8 cellular contexts compared by ENCODE assay signal in the genomic region with DNA sequence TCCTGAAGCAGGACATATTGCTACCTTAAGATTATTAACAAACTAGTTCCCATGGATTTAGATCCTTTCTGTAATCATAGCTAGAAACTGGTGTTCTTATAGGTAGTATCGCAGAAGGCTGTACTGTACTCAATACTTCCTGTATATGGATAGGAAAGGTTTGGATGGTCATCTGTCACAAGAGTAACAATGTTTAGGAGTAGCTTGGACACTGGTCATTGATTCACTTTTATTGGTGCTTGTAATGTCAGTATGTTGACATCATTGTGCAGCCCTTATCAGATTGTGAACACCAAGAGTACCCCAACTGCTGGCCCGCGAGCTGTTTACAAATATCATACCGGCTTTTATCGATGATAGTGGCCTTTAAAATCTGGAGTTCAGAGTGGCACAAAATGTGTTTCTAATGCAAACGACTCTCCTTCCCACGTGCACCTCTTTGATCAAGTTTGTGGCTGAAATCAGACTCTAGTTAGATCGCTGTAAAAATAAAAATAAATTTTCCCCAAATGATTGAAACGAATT. TPM values are rescaled to one million over a fixed set of nuclear protein-coding genes. Genes with fewer than 3 reads are reported as not detected.
DNase-seq lines count a peak whose midpoint lies in the region; ATAC-seq and TF ChIP-seq lines count a peak whose summit lies in the region.

No MANE protein-coding gene starts in this region.

- intact Hi-C loops in MCF 10A (cut with micrococcal nuclease), result no loop called here
- intact Hi-C loops in mucosa of descending colon (cut with DNase I, micrococcal nuclease), result no loop called here

- H3K4me3 ChIP-seq in HUES6 (ENCODE audit: low read depth, low read length), result peak overlapping the region; percentile 96
- peak overlapping the region; percentile 92 for H3K4me3 ChIP-seq in mucosa of descending colon

- H3K9me3 Mint-ChIP-seq in MCF 10A (ENCODE audit: unreplicated experiment), result no peaks in the 10 kb centered on the region

- CTCF ChIA-PET in MCF 10A (lab: Yijun Ruan, JAX), result interaction anchor here (0.7 to 1.4 kb wide), 2 partner anchors 69 to 445 kb away, joined by 3 to 4 read pairs; no protein-coding TSS in a partner anchor

- POLR2A ChIA-PET in MCF 10A (lab: Yijun Ruan, JAX), result interaction anchor here (0.5 to 1.4 kb wide), 4 partner anchors 16 to 998 kb away, joined by 3 to 6 read pairs (median 4); partner anchors contain the start of genes RNF6 and RPL21

- TF ChIP-seq CTCF in 22Rv1 (IDR thresholded peaks at IDR 0.05), result no peak
- no peak for TF ChIP-seq CTCF in MCF 10A (IDR thresholded peaks at IDR 0.05; ENCODE audit: unreplicated experiment)
- no peak for TF ChIP-seq CTCF in mucosa of descending colon (IDR thresholded peaks at IDR 0.05)

- no peaks in the 10 kb centered on the region for H3K27me3 Mint-ChIP-seq in MCF 10A (ENCODE audit: insufficient read depth, unreplicated experiment)

- DNase-seq in MCF 10A (ENCODE audit: unreplicated experiment) (peak; percentile 1), mucosa of descending colon (no peak), NCI-H510A treated with DMSO at 0.1 percent for 48 hours (lab: John Stamatoyannopoulos, UW) (no peak)
- no peak for DNase-seq in stimulated activated naive CD4-positive, alpha-beta T cell treated with Interleukin-2 at 50 U/mL for 16 hours (lab: John Stamatoyannopoulos, UW)

- peaks cover 18% of the 10 kb centered on the region for H3K4me1 Mint-ChIP-seq in MCF 10A (ENCODE audit: insufficient read depth, unreplicated experiment)

- H3K36me3 ChIP-seq in HUES6 (ENCODE audit: control insufficient read depth, insufficient read depth, low read length), result no peaks in the 10 kb centered on the region
- no peaks in the 10 kb centered on the region for H3K36me3 ChIP-seq in mucosa of descending colon (ENCODE audit: low read depth)

- H3K36me3 Mint-ChIP-seq in MCF 10A (ENCODE audit: insufficient read depth, unreplicated experiment), result no peaks in the 10 kb centered on the region

- H3K27ac ChIP-seq in 22Rv1 (peak overlapping the region; percentile 88), HUES6 (ENCODE audit: low read depth, low read length) (peak overlapping the region; percentile 99)

- ATAC-seq in mucosa of descending colon (no peak), HG02798 (IDR thresholded peaks at IDR 0.05; ENCODE audit: poor library complexity, unreplicated experiment) (no peak), GM21423 (IDR thresholded peaks at IDR 0.05; ENCODE audit: unreplicated experiment) (no peak)

- H3K27me3 ChIP-seq in HUES6 (ENCODE audit: control insufficient read depth, insufficient read depth, low read length), result 0 out of 2 replicates have a peak, but pooled peaks cover 8% of the 10 kb centered on the region

- peaks cover 6% of the 10 kb centered on the region for H3K4me1 ChIP-seq in HUES6 (ENCODE audit: control insufficient read depth, insufficient read depth, low read length)
- peaks cover 17% of the 10 kb centered on the region for H3K4me1 ChIP-seq in mucosa of descending colon (ENCODE audit: low read depth)

- no TSS peak for BruUV-seq in MCF 10A (replicated peaks; lab: Mats Ljungman, UMichigan)

- H3K27ac Mint-ChIP-seq in MCF 10A (ENCODE audit: low read depth, unreplicated experiment), result peak overlapping the region; percentile 67

- peak overlapping the region; percentile 98 for H3K9ac ChIP-seq in HUES6 (ENCODE audit: low read length)

- H3K4me3 Mint-ChIP-seq in MCF 10A (ENCODE audit: unreplicated experiment), result peak overlapping the region; percentile 80

- H3K9me3 ChIP-seq in HUES6 (ENCODE audit: control insufficient read depth, insufficient read depth, low read depth, low read length) (no peaks in the 10 kb centered on the region), mucosa of descending colon (no peaks in the 10 kb centered on the region)

RNA-seq across cellular contexts. Expression of gene CDK8, which starts 0.6 kb away (rescaled TPM):
- total RNA-seq in MCF 10A (2022) (20.6 and 22.2 TPM in 2 replicates), mucosa of descending colon (10 to 100 TPM; 20.4 to 45.1 (median 20.4) TPM)

RNA-seq across cellular contexts. Expression of gene RNF6, which starts 31.2 kb away (rescaled TPM):
- 81.9 and 86.7 TPM in 2 replicates for total RNA-seq in MCF 10A (2022)
- 10 to 100 TPM; 35.4 to 41.6 (median 35.8) TPM for total RNA-seq in mucosa of descending colon
